21 cellular contexts compared by ENCODE assay signal in the genomic region with DNA sequence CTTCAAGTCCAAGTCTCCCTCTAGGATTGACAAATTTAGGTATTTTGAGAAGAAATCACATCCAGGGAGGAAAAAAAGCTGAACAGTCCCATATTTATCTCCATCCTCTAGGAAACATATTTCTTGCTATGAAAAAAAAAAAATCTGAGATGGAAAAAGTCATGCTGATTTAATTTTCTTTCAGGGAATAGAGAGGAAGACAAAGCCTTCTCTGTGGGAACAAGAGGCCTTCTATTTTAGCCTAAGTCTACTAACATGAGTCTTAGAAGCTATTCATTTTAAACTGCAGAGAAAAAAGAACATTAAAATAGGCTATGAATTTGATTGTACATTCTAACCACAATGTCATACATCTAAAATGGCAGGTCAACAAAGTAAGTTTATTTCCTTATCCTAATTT.
DNase-seq lines count a peak whose midpoint lies in the region; ATAC-seq lines count a peak whose summit lies in the region.
"Had no signal": no experiment of that assay in that cellular context is flagged by ENCODE, and none has a peak within 500 bp of the region (broad histone marks: within the 10 kb centered on the region; RNA-seq: fewer than 3 reads in every experiment).

No MANE protein-coding gene starts in this region.

- H3K27ac ChIP-seq in effector memory CD4-positive, alpha-beta T cell (ENCODE audit: insufficient read depth, low read length, poor library complexity, severe bottlenecking): no peak overlapping the region
- H3K27ac ChIP-seq: C4-2B, Peyer's patch had no signal

- DNase-seq in RPMI7951 (ENCODE audit: low read depth) (peak; percentile 22), epidermal melanocyte (ENCODE audit: insufficient read length, low spot score) (peak; percentile 77), midbrain (lab: John Stamatoyannopoulos, UW) (peak; percentile 30), superior temporal gyrus (ENCODE audit: extremely low spot score) (peak; percentile 80)
- DNase-seq in effector memory CD4-positive, alpha-beta T cell: no peak
- no peak for DNase-seq in activated T-cell treated with anti-CD3 and anti-CD28 coated beads, Interleukin-2, amount 50 U/mL, for 1 hour
- DNase-seq in activated naive CD4-positive, alpha-beta T cell treated with Interleukin-2 at 50 U/mL for 16 hours: no peak
- DNase-seq: EL, GF-D8, GOT3, HCEC 1CT, KG1, NCI-H1092 treated with DMSO at 0.1 percent for 48 hours, NCI-H146, NCI-H2029, NCI-H524 treated with DMSO at 0.1 percent for 48 hours, NCI-H82, Peyer's patch, SJCRH30 had no signal

- no peaks in the 10 kb centered on the region for H3K4me1 ChIP-seq in effector memory CD4-positive, alpha-beta T cell (ENCODE audit: control insufficient read depth, insufficient read depth, low read length, poor library complexity, severe bottlenecking)

- no peak overlapping the region for H3K4me3 ChIP-seq in effector memory CD4-positive, alpha-beta T cell (ENCODE audit: insufficient read depth, low read depth, low read length, poor library complexity, severe bottlenecking)
- H3K4me3 ChIP-seq: Peyer's patch, SJCRH30 had no signal

- no peaks in the 10 kb centered on the region for H3K27me3 ChIP-seq in effector memory CD4-positive, alpha-beta T cell (replicated peaks; ENCODE audit: control insufficient read depth, insufficient read depth, low read length, poor library complexity, severe bottlenecking)
- H3K27me3 ChIP-seq: Peyer's patch, SJCRH30 had no signal

- no peak for ATAC-seq in HG02759 (IDR thresholded peaks at IDR 0.05; ENCODE audit: unreplicated experiment)

- no peaks in the 10 kb centered on the region for H3K36me3 ChIP-seq in effector memory CD4-positive, alpha-beta T cell (ENCODE audit: control insufficient read depth, insufficient read depth, low read length)
- H3K36me3 ChIP-seq: Peyer's patch, SJCRH30 had no signal

- no peaks in the 10 kb centered on the region for H3K9me3 ChIP-seq in effector memory CD4-positive, alpha-beta T cell (ENCODE audit: control insufficient read depth, low read length)
- H3K9me3 ChIP-seq: Peyer's patch, SJCRH30 had no signal

Comparison
In these comparisons a context has a peak if more than half of its experiments do, and no peak if none do; other contexts are left out.
1. DNase-seq: peak in RPMI7951 (single experiment), epidermal melanocyte (single experiment), midbrain (single experiment) and superior temporal gyrus (single experiment); none in effector memory CD4-positive, alpha-beta T cell (0 of 3), activated T-cell treated with anti-CD3 and anti-CD28 coated beads, Interleukin-2, amount 50 U/mL, for 1 hour (single experiment) and activated naive CD4-positive, alpha-beta T cell treated with Interleukin-2 at 50 U/mL for 16 hours (single experiment).